In genomic region chr6:12260458-12261041, GRCh38 we compare ENCODE assay signal across 16 cellular contexts. TPM values are rescaled to one million over a fixed set of nuclear protein-coding genes. Genes with fewer than 3 reads are reported as not detected.
A peak's percentile ranks its signal among the peaks of the same experiment; 100 is the strongest.
DNase-seq lines count a peak whose midpoint lies in the region; FAIRE-seq and TF ChIP-seq lines count a peak whose summit lies in the region.
"Had no signal": no experiment of that assay in that cellular context is flagged by ENCODE, and none has a peak within 500 bp of the region (broad histone marks: within the 10 kb centered on the region; RNA-seq: fewer than 3 reads in every experiment).

No MANE protein-coding gene starts in this region.

- no peak overlapping the region for H4K5ac ChIP-seq in mesendoderm (ENCODE audit: low read length)

- peaks cover 5% of the 10 kb centered on the region; the same call in 1 of the 2 replicates for H3K9me3 ChIP-seq in PC-9 (ENCODE audit: insufficient read depth, low read depth)
- H3K9me3 ChIP-seq in hepatocyte (ENCODE audit: low read depth): no peaks in the 10 kb centered on the region
- no peaks in the 10 kb centered on the region for H3K9me3 ChIP-seq in sigmoid colon
- H3K9me3 ChIP-seq: BLaER1 treated with 17β-estradiol and CSF1 and Interleukin-3, amounts not matched to agents 10 nM and 100 nM had no signal

- H3K9me3 Mint-ChIP-seq in progenitor cell of endocrine pancreas (ENCODE audit: low read depth): peaks cover 17% of the 10 kb centered on the region

- POLR2A ChIA-PET in PC-9 (lab: Charles Lee; ENCODE audit: unreplicated experiment): no interaction called here

- no peak overlapping the region for H4K8ac ChIP-seq in mesendoderm (ENCODE audit: low read depth, low read length)

- TF ChIP-seq POLR2A in H54 (IDR thresholded peaks at IDR 0.05; ENCODE audit: low read depth, low read length): no peak
- no peak for TF ChIP-seq POLR2A in sigmoid colon (IDR thresholded peaks at IDR 0.05)

- no peak for TF ChIP-seq EP300 in sigmoid colon (IDR thresholded peaks at IDR 0.05)

- CTCF ChIA-PET in PC-9 (lab: Charles Lee): no interaction called here

- H4K20me1 ChIP-seq in PC-9 (ENCODE audit: insufficient read depth) (no peaks in the 10 kb centered on the region), hepatocyte (ENCODE audit: insufficient read depth, poor library complexity, severe bottlenecking) (no peaks in the 10 kb centered on the region)
- H4K20me1 ChIP-seq: BLaER1 treated with 17β-estradiol and CSF1 and Interleukin-3, amounts not matched to agents 10 nM and 100 nM had no signal

- H3K27ac ChIP-seq in PC-9 (no peak overlapping the region), hepatocyte (peak overlapping the region; percentile 43), sigmoid colon (no peak overlapping the region), mesendoderm (ENCODE audit: low read depth, low read length) (no peak overlapping the region)
- H3K27ac ChIP-seq: BLaER1 treated with 17β-estradiol and CSF1 and Interleukin-3, amounts not matched to agents 10 nM and 100 nM had no signal

- H3K9me2 ChIP-seq in PC-9 (ENCODE audit: insufficient read depth) (0 out of 2 replicates have a peak, but pooled peaks cover 6% of the 10 kb centered on the region), hepatocyte (replicated peaks; ENCODE audit: insufficient read depth) (no peaks in the 10 kb centered on the region)

- H3F3A ChIP-seq in PC-9 (ENCODE audit: insufficient read depth, low read depth): peaks cover 9% of the 10 kb centered on the region

- no peak overlapping the region for H2BK120ac ChIP-seq in mesendoderm (ENCODE audit: low read depth, low read length)

- H2BK5ac ChIP-seq in mesendoderm (ENCODE audit: low read length): no peak overlapping the region

- H3K4me3 ChIP-seq in PC-9 (no peak overlapping the region), hepatocyte (no peak overlapping the region), sigmoid colon (no peak overlapping the region), mesendoderm (ENCODE audit: low read length) (no peak overlapping the region)
- H3K4me3 ChIP-seq: BLaER1 treated with 17β-estradiol and CSF1 and Interleukin-3, amounts not matched to agents 10 nM and 100 nM; GM12878 had no signal

- no peak overlapping the region for H3K23ac ChIP-seq in mesendoderm (ENCODE audit: low read length)

- DNase-seq in H54 (ENCODE audit: insufficient read length, low spot score): no peak
- DNase-seq in PC-9: no peak
- no peak for DNase-seq in hepatocyte (ENCODE audit: low spot score)
- DNase-seq in progenitor cell of endocrine pancreas (ENCODE audit: low spot score, unreplicated experiment): no peak
- no peak for DNase-seq in sigmoid colon
- no peak for DNase-seq in mesendoderm
- no peak for DNase-seq in COR-L47 (lab: John Stamatoyannopoulos, UW)
- DNase-seq in activated effector memory CD4-positive, alpha-beta T cell treated with Interleukin-2 at 50 U/mL for 16 hours: no peak
- DNase-seq: ACHN; Calu3; CD4-positive, CD25-positive, alpha-beta regulatory T cell; DMS 273 treated with DMSO at 0.1 percent for 48 hours had no signal

- no peak overlapping the region for H3K4ac ChIP-seq in mesendoderm (ENCODE audit: low read depth, low read length)

- H3K36me3 ChIP-seq in PC-9 (ENCODE audit: low read depth): no peaks in the 10 kb centered on the region
- H3K36me3 ChIP-seq in hepatocyte (replicated peaks; ENCODE audit: insufficient read depth, low read depth): no peaks in the 10 kb centered on the region
- H3K36me3 ChIP-seq in sigmoid colon: no peaks in the 10 kb centered on the region
- H3K36me3 ChIP-seq in mesendoderm (ENCODE audit: control insufficient read depth, insufficient read depth, low read length): no peaks in the 10 kb centered on the region
- H3K36me3 ChIP-seq: BLaER1 treated with 17β-estradiol and CSF1 and Interleukin-3, amounts not matched to agents 10 nM and 100 nM had no signal

- no peak overlapping the region for H3K56ac ChIP-seq in mesendoderm (ENCODE audit: low read length)

- no peaks in the 10 kb centered on the region for H3K27me3 Mint-ChIP-seq in progenitor cell of endocrine pancreas

- H3K4me3 Mint-ChIP-seq in progenitor cell of endocrine pancreas (ENCODE audit: low read depth): peak overlapping the region; percentile 31
- H3K4me3 Mint-ChIP-seq: CD4-positive, CD25-positive, alpha-beta regulatory T cell had no signal

- no peak overlapping the region for H3K18ac ChIP-seq in mesendoderm (ENCODE audit: low read length)

- BruUV-seq in PC-9 (replicated peaks; lab: Mats Ljungman, UMichigan): no TSS peak

- H2AK5ac ChIP-seq in mesendoderm (ENCODE audit: low read length): no peak overlapping the region

- WGBS in hepatocyte (ENCODE audit: low lambda C conversion rate, missing lambda C conversion rate): 60% methylated on average over 2 of the region's 2 CpGs
- 12 to 61% methylated on average over 2 of the region's 2 CpGs for WGBS in sigmoid colon, 2 donors
- no CpG with 5 or more reads among the region's 2 CpGs for WGBS in mesendoderm (ENCODE audit: extremely low coverage, insufficient coverage, low lambda C conversion rate)

- peak; percentile 43 for FAIRE-seq in H54 (lab: Jason Lieb, UNC)
- FAIRE-seq: GM12878, HepG2, HTR-8/SVneo had no signal

- no peak overlapping the region for H2BK15ac ChIP-seq in mesendoderm (replicated peaks; ENCODE audit: low read depth)

- TF ChIP-seq CTCF in PC-9 (conservative IDR thresholded peaks at IDR 0.05) (no peak), hepatocyte (IDR thresholded peaks at IDR 0.05; ENCODE audit: poor library complexity) (no peak), progenitor cell of endocrine pancreas (IDR thresholded peaks at IDR 0.05; ENCODE audit: unreplicated experiment) (no peak), sigmoid colon (IDR thresholded peaks at IDR 0.05) (no peak)

- H3K27me3 ChIP-seq in PC-9 (ENCODE audit: insufficient read depth, low read depth) (no peaks in the 10 kb centered on the region), hepatocyte (no peaks in the 10 kb centered on the region), sigmoid colon (no peaks in the 10 kb centered on the region), mesendoderm (ENCODE audit: insufficient read depth, low read length, poor library complexity) (no peaks in the 10 kb centered on the region)
- H3K27me3 ChIP-seq: BLaER1 treated with 17β-estradiol and CSF1 and Interleukin-3, amounts not matched to agents 10 nM and 100 nM had no signal

- no peak overlapping the region for H3K9ac ChIP-seq in mesendoderm (ENCODE audit: low read length)
- H3K9ac ChIP-seq: BLaER1 treated with 17β-estradiol and CSF1 and Interleukin-3, amounts not matched to agents 10 nM and 100 nM had no signal

- H3K79me2 ChIP-seq in PC-9 (ENCODE audit: low read depth) (no peaks in the 10 kb centered on the region), hepatocyte (no peaks in the 10 kb centered on the region), mesendoderm (ENCODE audit: control insufficient read depth, insufficient read depth, low read length) (no peaks in the 10 kb centered on the region)

- peak overlapping the region; percentile 15 for H3K27ac Mint-ChIP-seq in progenitor cell of endocrine pancreas

- no peaks in the 10 kb centered on the region for H3K79me1 ChIP-seq in mesendoderm (ENCODE audit: low read length)

- H3K4me2 ChIP-seq in PC-9: no peak overlapping the region
- H3K4me2 ChIP-seq in hepatocyte: no peak overlapping the region
- H3K4me2 ChIP-seq in mesendoderm (ENCODE audit: low read length): no peak overlapping the region

- H3K4me1 Mint-ChIP-seq in progenitor cell of endocrine pancreas (ENCODE audit: low read depth): peaks cover 43% of the 10 kb centered on the region
- H3K4me1 Mint-ChIP-seq: CD4-positive, CD25-positive, alpha-beta regulatory T cell had no signal

- H2AFZ ChIP-seq in PC-9 (0 out of 2 replicates have a peak overlapping the region, but pooled peaks have one; percentile 2), hepatocyte (no peak overlapping the region)

- H3K4me1 ChIP-seq in PC-9 (replicated peaks; ENCODE audit: insufficient read depth) (peaks cover 8% of the 10 kb centered on the region), hepatocyte (ENCODE audit: insufficient read depth) (peaks cover 6% of the 10 kb centered on the region), sigmoid colon (no peaks in the 10 kb centered on the region), mesendoderm (ENCODE audit: control insufficient read depth, low read depth, low read length) (no peaks in the 10 kb centered on the region)

- H3K36me3 Mint-ChIP-seq in progenitor cell of endocrine pancreas (ENCODE audit: insufficient read depth): no peaks in the 10 kb centered on the region
- H3K36me3 Mint-ChIP-seq: CD4-positive, CD25-positive, alpha-beta regulatory T cell had no signal

- intact Hi-C loops in PC-9 (cut with micrococcal nuclease; ENCODE audit: unreplicated experiment): no loop called here
- intact Hi-C loops in sigmoid colon (cut with DNase I): no loop called here

RNA-seq across cellular contexts. Expression of gene EDN1, which starts 29.6 kb away (rescaled TPM):
- total RNA-seq in PC-9 (2021): 3.3 and 5.9 TPM in 2 replicates
- 25.0 and 26.7 TPM in 2 replicates for total RNA-seq in hepatocyte
- 40.7 and 41.8 TPM in 2 replicates for polyA plus RNA-seq in hepatocyte
- 2.0 and 2.6 TPM in 2 replicates for total RNA-seq in progenitor cell of endocrine pancreas
- total RNA-seq in sigmoid colon: 1 to 10 TPM; 4.9 to 9.5 (median 7.2) TPM
- 1 to 10 TPM; 3.9 to 9.8 (median 5.4) TPM for polyA plus RNA-seq in sigmoid colon
- 1.9 TPM for polyA plus RNA-seq in mesendoderm (2013, experiment 1 of 2)
- polyA plus RNA-seq in mesendoderm (2013, experiment 2 of 2): 2.0 TPM
- polyA plus RNA-seq: CD4-positive, CD25-positive, alpha-beta regulatory T cell had no signal
